ENCODE assay signal across 8 cellular contexts in genomic region chr1:243842978-243843490, GRCh38. TPM values are rescaled to one million over a fixed set of nuclear protein-coding genes. Genes with fewer than 3 reads are reported as not detected.
DNase-seq lines count a peak whose midpoint lies in the region; ATAC-seq, FAIRE-seq and TF ChIP-seq lines count a peak whose summit lies in the region.

No MANE protein-coding gene starts in this region.

- H3K27me3 ChIP-seq in bronchial epithelial cell (ENCODE audit: control insufficient read depth, insufficient read depth, low read length) = no peaks in the 10 kb centered on the region
- no peaks in the 10 kb centered on the region for H3K27me3 ChIP-seq in body of pancreas

- H3K4me1 ChIP-seq in mesodermal cell (ENCODE audit: control insufficient read depth, insufficient read depth, low read length, poor library complexity, severe bottlenecking) (peaks cover 3% of the 10 kb centered on the region), body of pancreas (no peaks in the 10 kb centered on the region)

- intact Hi-C loops in body of pancreas (cut with DNase I) = no loop called here

- FAIRE-seq in bronchial epithelial cell (lab: Jason Lieb, UNC) = no peak

- TF ChIP-seq POLR2A in NB4 (IDR thresholded peaks at IDR 0.05; ENCODE audit: extremely low read depth, insufficient read length) = no peak
- TF ChIP-seq POLR2A in body of pancreas (IDR thresholded peaks at IDR 0.05) = no peak

- DNase-seq in AG08396 (ENCODE audit: low spot score) = peak; percentile 59
- DNase-seq in NB4 (ENCODE audit: low read depth) = peak; percentile 34
- DNase-seq in bronchial epithelial cell (ENCODE audit: low read depth) = peak; percentile 37
- DNase-seq in retina = no peak
- no peak for DNase-seq in body of pancreas

- ATAC-seq in HG02870 (IDR thresholded peaks at IDR 0.05; ENCODE audit: unreplicated experiment) = no peak
- no peak for ATAC-seq in HG03095 (IDR thresholded peaks at IDR 0.05; ENCODE audit: unreplicated experiment)
- ATAC-seq in body of pancreas = no peak

- 74 to 93% methylated on average over 3 of the region's 4 CpGs for WGBS in mesodermal cell (ENCODE audit: insufficient coverage in 2 of 2), 2 experiments
- 65 to 67% methylated on average over 4 of the region's 4 CpGs for whole genome bisulfite sequencing in body of pancreas, 2 donors

- TF ChIP-seq CTCF in NB4 (IDR thresholded peaks at IDR 0.05; ENCODE audit: low read depth, low read length) (no peak), bronchial epithelial cell (IDR thresholded peaks at IDR 0.05; ENCODE audit: insufficient read depth, low read length, severe bottlenecking) (no peak), body of pancreas (IDR thresholded peaks at IDR 0.05) (no peak)

- H3K27ac ChIP-seq in mesodermal cell (ENCODE audit: low read depth, low read length, severe bottlenecking) (peak overlapping the region; percentile 70), body of pancreas (no peak overlapping the region)

- H3K9me3 ChIP-seq in mesodermal cell (ENCODE audit: control insufficient read depth, low read length) (no peaks in the 10 kb centered on the region), body of pancreas (no peaks in the 10 kb centered on the region)

- H3K4me3 ChIP-seq in NB4 (ENCODE audit: low read depth, low read length) = no peak overlapping the region
- no peak overlapping the region for H3K4me3 ChIP-seq in bronchial epithelial cell (ENCODE audit: low read depth, low read length)
- H3K4me3 ChIP-seq in mesodermal cell (ENCODE audit: extremely low read depth, insufficient read depth, low read length, poor library complexity, severe bottlenecking) = no peak overlapping the region
- H3K4me3 ChIP-seq in body of pancreas = no peak overlapping the region

- H3K36me3 ChIP-seq in bronchial epithelial cell (ENCODE audit: control insufficient read depth, insufficient read depth, low read length) (no peaks in the 10 kb centered on the region), mesodermal cell (ENCODE audit: control insufficient read depth, insufficient read depth, low read length) (peaks cover 8% of the 10 kb centered on the region), body of pancreas (replicated peaks in 1 of 2; ENCODE audit: insufficient read depth in 1 of 2, low read depth in 2 of 2) (no peaks in the 10 kb centered on the region)

RNA-seq across cellular contexts. Expression of gene AKT3, which starts 7.0 kb away (rescaled TPM):
- total RNA-seq in bronchial epithelial cell (7.9 and 8.2 TPM in 2 replicates), body of pancreas (10 to 100 TPM; 14.0 to 24.7 TPM)
- 48.3 TPM for polyA plus RNA-seq in mesodermal cell (2013, experiment 1 of 2)
- 44.5 TPM for polyA plus RNA-seq in mesodermal cell (2013, experiment 2 of 2)

Comparison
In these comparisons a context has a peak if more than half of its experiments do, and no peak if none do; other contexts are left out.
1. DNase-seq: peak in AG08396 (single experiment), NB4 (single experiment) and bronchial epithelial cell (single experiment); none in retina (single experiment) and body of pancreas (0 of 4).